2 cellular contexts compared by ENCODE assay signal in genomic region chr16:88839026-88839529, GRCh38.
TF ChIP-seq lines count a peak whose summit lies in the region.

No MANE protein-coding gene starts in this region.

TF ChIP-seq in SK-N-SH, 30 proteins besides CTCF, POLR2A, EP300 and RAD21:
- TF ChIP-seq USF1 (IDR thresholded peaks at IDR 0.05; ENCODE audit: borderline replicate concordance, low read depth): no peak
- TF ChIP-seq REST (IDR thresholded peaks at IDR 0.05; ENCODE audit: low read depth, low read length): no peak
- TF ChIP-seq EZH2phosphoT487 (IDR thresholded peaks at IDR 0.05; ENCODE audit: borderline replicate concordance, low read depth): no peak

TF ChIP-seq in SK-N-SH treated with all-trans-retinoic acid at 6 μM for 48 hours, 23 proteins besides CTCF, POLR2A, EP300 and RAD21:
- TF ChIP-seq ESRRG (CRISPR knock-in tag; IDR thresholded peaks at IDR 0.05): no peak
- no peak for TF ChIP-seq RARB (CRISPR knock-in tag; IDR thresholded peaks at IDR 0.05)
- no peak for TF ChIP-seq CREB5 (CRISPR knock-in tag; IDR thresholded peaks at IDR 0.05; ENCODE audit: low read depth)
- no peak for TF ChIP-seq GLIS3 (CRISPR knock-in tag; IDR thresholded peaks at IDR 0.05)
- TF ChIP-seq SNAI2 (CRISPR knock-in tag; IDR thresholded peaks at IDR 0.05): no peak
- TF ChIP-seq ARNTL (CRISPR knock-in tag; IDR thresholded peaks at IDR 0.05; ENCODE audit: borderline replicate concordance, low read depth): no peak
